Comparison of ENCODE assay signal across 15 cellular contexts in the genomic region with DNA sequence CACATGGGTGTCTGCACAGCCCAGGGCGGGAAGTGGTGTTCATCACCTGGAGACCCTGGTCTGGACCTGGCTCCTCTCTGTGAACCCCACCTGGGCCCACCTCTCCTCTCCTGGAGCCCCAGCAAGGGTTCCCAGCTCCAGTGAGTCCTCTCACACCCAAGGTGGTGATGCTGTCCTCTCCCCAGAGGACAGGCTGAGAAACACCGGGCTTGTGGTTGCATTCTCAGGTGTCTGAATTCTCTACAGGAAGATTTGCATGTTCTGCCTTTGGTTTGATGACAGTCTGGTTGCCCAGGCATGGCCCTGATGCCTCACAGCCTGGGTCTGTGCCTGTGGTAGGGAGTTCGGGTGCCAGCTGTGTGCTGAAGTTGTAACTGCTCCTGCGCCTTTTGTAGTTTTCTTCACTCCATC. TPM values are rescaled to one million over a fixed set of nuclear protein-coding genes. Genes with fewer than 3 reads are reported as not detected.
DNase-seq lines count a peak whose midpoint lies in the region; ATAC-seq and TF ChIP-seq lines count a peak whose summit lies in the region.
"Had no signal": no experiment of that assay in that cellular context is flagged by ENCODE, and none has a peak within 500 bp of the region (broad histone marks: within the 10 kb centered on the region; RNA-seq: fewer than 3 reads in every experiment).

No MANE protein-coding gene starts in this region.

- H3K9me3 ChIP-seq in BLaER1 treated with 17β-estradiol and CSF1 and Interleukin-3, amounts not matched to agents 10 nM and 100 nM (replicated peaks in 1 of 11): no peaks in the 10 kb centered on the region
- no peaks in the 10 kb centered on the region for H3K9me3 ChIP-seq in T-helper 17 cell (ENCODE audit: control insufficient read depth, low read length, poor library complexity, severe bottlenecking)
- no peaks in the 10 kb centered on the region for H3K9me3 ChIP-seq in mucosa of stomach (ENCODE audit: control insufficient read depth, low read length)
- no peaks in the 10 kb centered on the region for H3K9me3 ChIP-seq in upper lobe of right lung

- TF ChIP-seq CTCF in GM10266 (IDR thresholded peaks at IDR 0.05; ENCODE audit: control insufficient read depth, insufficient read depth, low read depth, missing control alignments) (no peak), Calu3 (IDR thresholded peaks at IDR 0.05; ENCODE audit: unreplicated experiment) (no peak), upper lobe of right lung (IDR thresholded peaks at IDR 0.05) (no peak)

- BruUV-seq in Calu3 (replicated peaks; lab: Mats Ljungman, UMichigan): no TSS peak

- no peaks in the 10 kb centered on the region for H3K27me3 Mint-ChIP-seq in T-helper 17 cell
- no peaks in the 10 kb centered on the region for H3K27me3 Mint-ChIP-seq in Calu3 (ENCODE audit: unreplicated experiment)
- H3K27me3 Mint-ChIP-seq: stimulated activated naive CD8-positive, alpha-beta T cell treated with anti-CD3 and anti-CD28 coated beads, Interleukin-15, amount 100 ng/mL, for 72 hours had no signal

- H3K27ac ChIP-seq in BLaER1 treated with 17β-estradiol and CSF1 and Interleukin-3, amounts not matched to agents 10 nM and 100 nM: peak overlapping the region in 2 of 11 experiments; percentile 30 to 40; a peak in 3 of 22 replicates
- H3K27ac ChIP-seq in upper lobe of right lung: no peak overlapping the region

- H3K36me3 Mint-ChIP-seq in T-helper 17 cell (ENCODE audit: low read depth): peaks cover 3% of the 10 kb centered on the region
- peaks cover 47% of the 10 kb centered on the region for H3K36me3 Mint-ChIP-seq in Calu3 (ENCODE audit: insufficient read depth, unreplicated experiment)

- no peaks in the 10 kb centered on the region for H3K27me3 ChIP-seq in BLaER1 treated with 17β-estradiol and CSF1 and Interleukin-3, amounts not matched to agents 10 nM and 100 nM
- H3K27me3 ChIP-seq in mucosa of stomach (ENCODE audit: control insufficient read depth, insufficient read depth, low read length) (no peaks in the 10 kb centered on the region), upper lobe of right lung (no peaks in the 10 kb centered on the region)
- H3K27me3 ChIP-seq: dorsolateral prefrontal cortex had no signal

- H3K4me1 Mint-ChIP-seq in T-helper 17 cell: peaks cover 44% of the 10 kb centered on the region
- peaks cover 13% of the 10 kb centered on the region for H3K4me1 Mint-ChIP-seq in Calu3 (ENCODE audit: low read depth, unreplicated experiment)

- H3K4me3 Mint-ChIP-seq in T-helper 17 cell (peak overlapping the region; percentile 7), Calu3 (ENCODE audit: low read depth, unreplicated experiment) (no peak overlapping the region)
- H3K4me3 Mint-ChIP-seq: mesothelial cell of epicardium; stimulated activated naive CD8-positive, alpha-beta T cell treated with anti-CD3 and anti-CD28 coated beads, Interleukin-15, amount 100 ng/mL, for 72 hours had no signal

- H3K4me2 ChIP-seq in BLaER1 treated with 17β-estradiol and CSF1 and Interleukin-3, amounts not matched to agents 10 nM and 100 nM: peak overlapping the region; percentile 2 to 100 (median 42); a peak in 14 of 22 replicates

- no peaks in the 10 kb centered on the region for H3K9me3 Mint-ChIP-seq in Calu3 (ENCODE audit: low read depth, unreplicated experiment)
- H3K9me3 Mint-ChIP-seq: mesothelial cell of epicardium; stimulated activated naive CD8-positive, alpha-beta T cell treated with anti-CD3 and anti-CD28 coated beads, Interleukin-15, amount 100 ng/mL, for 72 hours had no signal

- peak overlapping the region; percentile 74 for H3K27ac Mint-ChIP-seq in T-helper 17 cell
- no peak overlapping the region for H3K27ac Mint-ChIP-seq in Calu3 (ENCODE audit: unreplicated experiment)
- H3K27ac Mint-ChIP-seq: mesothelial cell of epicardium had no signal

- peaks cover 23 to 50% (median 45%) of the 10 kb centered on the region in 11 experiments for H3K36me3 ChIP-seq in BLaER1 treated with 17β-estradiol and CSF1 and Interleukin-3, amounts not matched to agents 10 nM and 100 nM
- H3K36me3 ChIP-seq in mucosa of stomach (ENCODE audit: control insufficient read depth, insufficient read depth, low read length) (peaks cover 4% of the 10 kb centered on the region), upper lobe of right lung (peaks cover 18% of the 10 kb centered on the region)

- no peak overlapping the region for H3K4me3 ChIP-seq in BLaER1 treated with 17β-estradiol and CSF1 and Interleukin-3, amounts not matched to agents 10 nM and 100 nM
- H3K4me3 ChIP-seq in mucosa of stomach (ENCODE audit: low read length): no peak overlapping the region
- no peak overlapping the region for H3K4me3 ChIP-seq in upper lobe of right lung
- H3K4me3 ChIP-seq: dorsolateral prefrontal cortex had no signal

- DNase-seq in GM10266 (ENCODE audit: extremely low spot score): peak; percentile 40
- no peak for DNase-seq in T-helper 17 cell
- DNase-seq in Calu3: no peak
- no peak for DNase-seq in upper lobe of right lung
- DNase-seq: IMR-90; NCI-H1436 treated with DMSO at 0.1 percent for 48 hours; NCI-H510A; stimulated activated CD4-positive, alpha-beta T cell treated with anti-CD3 and anti-CD28 coated beads, Interleukin-4, amount 100 ng/mL, for 24 hours; stimulated activated naive CD8-positive, alpha-beta T cell treated with anti-CD3 and anti-CD28 coated beads, Interleukin-15, amount 100 ng/mL, for 72 hours had no signal

- H3K9ac ChIP-seq in BLaER1 treated with 17β-estradiol and CSF1 and Interleukin-3, amounts not matched to agents 10 nM and 100 nM: peak overlapping the region in 8 of 11 experiments; percentile 19 to 51 (median 42); a peak in 11 of 22 replicates
- H3K9ac ChIP-seq in mucosa of stomach (ENCODE audit: low read length): peak overlapping the region; percentile 43

- peaks cover 72 to 87% (median 78%) of the 10 kb centered on the region in 11 experiments for H4K20me1 ChIP-seq in BLaER1 treated with 17β-estradiol and CSF1 and Interleukin-3, amounts not matched to agents 10 nM and 100 nM

- CTCF ChIA-PET in Calu3 (lab: Charles Lee): no interaction called here

- peaks cover 46 to 72% (median 57%) of the 10 kb centered on the region in 10 experiments for H3K4me1 ChIP-seq in BLaER1 treated with 17β-estradiol and CSF1 and Interleukin-3, amounts not matched to agents 10 nM and 100 nM
- H3K4me1 ChIP-seq in mucosa of stomach (ENCODE audit: control insufficient read depth, insufficient read depth, low read length) (peaks cover 25% of the 10 kb centered on the region), upper lobe of right lung (peaks cover 40% of the 10 kb centered on the region)

- ATAC-seq in T-helper 17 cell: no peak
- ATAC-seq in upper lobe of right lung: no peak
- ATAC-seq in GM19324 (IDR thresholded peaks at IDR 0.05; ENCODE audit: low FRiP score, unreplicated experiment): no peak
- ATAC-seq in HG03097 (IDR thresholded peaks at IDR 0.05; ENCODE audit: low FRiP score, unreplicated experiment): no peak
- ATAC-seq: stimulated activated naive CD8-positive, alpha-beta T cell treated with anti-CD3 and anti-CD28 coated beads, Interleukin-15, amount 100 ng/mL, for 72 hours had no signal

- intact Hi-C loops in Calu3 (cut with micrococcal nuclease; ENCODE audit: unreplicated experiment) (no loop called here), upper lobe of right lung (cut with DNase I) (no loop called here)

RNA-seq across cellular contexts. Expression of a gene that starts 3.8 kb away (rescaled TPM):
- total RNA-seq in T-helper 17 cell (10 to 100 TPM; 46.9 to 75.8 TPM), Calu3 (2022) (59.0 and 59.6 TPM in 2 replicates), upper lobe of right lung (63.2 TPM)

RNA-seq across cellular contexts. Expression of a gene that starts 44.6 kb away (rescaled TPM):
- total RNA-seq in T-helper 17 cell (100 to 1,000 TPM; 164 to 184 TPM), Calu3 (2022) (115 and 130 TPM in 2 replicates), upper lobe of right lung (169 TPM)

RNA-seq across cellular contexts. Expression of a gene that starts 53.5 kb away (rescaled TPM):
- 10 to 100 TPM; 36.0 to 37.1 TPM for total RNA-seq in T-helper 17 cell
- 19.9 and 22.6 TPM in 2 replicates for total RNA-seq in Calu3 (2022)
- 28.3 TPM for total RNA-seq in upper lobe of right lung
